ENCODE assay signal across 20 cellular contexts in the genomic region with DNA sequence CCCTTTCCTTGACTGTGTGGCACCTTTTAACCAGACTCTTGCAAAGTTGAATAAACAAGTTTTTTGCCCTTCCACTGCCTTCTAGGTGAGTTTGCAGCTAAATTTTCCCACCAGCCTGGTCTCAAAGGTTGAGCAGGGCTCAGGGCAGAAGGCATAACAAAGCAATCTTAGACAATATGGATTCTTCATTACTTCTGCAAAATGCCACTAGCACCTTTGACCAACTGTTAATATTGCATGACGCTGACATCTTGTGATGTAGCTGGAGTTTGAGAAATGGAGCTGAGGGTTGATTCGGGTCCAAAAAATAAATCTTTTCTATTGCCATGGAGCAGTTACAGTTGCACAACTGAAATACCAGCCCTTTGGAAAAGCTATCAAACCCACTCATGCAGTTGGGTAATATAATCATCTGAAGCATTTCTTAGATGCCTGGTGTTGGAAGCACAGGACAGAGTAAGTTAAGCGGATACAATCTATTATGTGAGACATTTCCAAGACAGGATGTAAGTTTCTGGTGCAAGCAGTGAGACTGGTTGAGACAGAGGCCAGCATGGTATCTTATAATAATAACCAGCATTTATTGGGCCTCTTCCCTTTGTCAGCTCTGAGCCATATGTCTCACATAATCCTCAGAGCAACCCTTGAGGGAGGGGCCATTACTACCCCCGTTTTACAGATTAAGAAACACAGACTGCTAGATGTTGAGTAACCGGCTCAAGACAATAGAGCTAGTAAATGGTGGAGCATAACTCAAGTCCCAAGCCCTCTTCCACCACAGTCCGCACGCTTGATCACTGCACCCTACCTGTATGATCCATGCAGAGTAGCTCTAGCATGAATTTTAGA.
DNase-seq lines count a peak whose midpoint lies in the region; ATAC-seq, FAIRE-seq and TF ChIP-seq lines count a peak whose summit lies in the region.
"Had no signal": no experiment of that assay in that cellular context is flagged by ENCODE, and none has a peak within 500 bp of the region (broad histone marks: within the 10 kb centered on the region; RNA-seq: fewer than 3 reads in every experiment).

No MANE protein-coding gene starts in this region.

- FAIRE-seq in D721Med (lab: Jason Lieb, UNC), result peak; percentile 64
- FAIRE-seq: endothelial cell of umbilical vein, keratinocyte, small intestine had no signal

- peaks cover 2% of the 10 kb centered on the region for H3K27me3 ChIP-seq in fibroblast of lung (ENCODE audit: control insufficient read depth, insufficient read depth, low read length)
- no peaks in the 10 kb centered on the region for H3K27me3 ChIP-seq in gastroesophageal sphincter
- H3K27me3 ChIP-seq: Peyer's patch had no signal

- peaks cover 23% of the 10 kb centered on the region for H3K27me3 Mint-ChIP-seq in progenitor cell of endocrine pancreas

- TF ChIP-seq CTCF in D721Med (IDR thresholded peaks at IDR 0.05; ENCODE audit: insufficient read depth, missing control alignments), result no peak
- TF ChIP-seq CTCF in fibroblast of lung (conservative IDR thresholded peaks at IDR 0.05 in 1 of 2, IDR thresholded peaks at IDR 0.05 in 1 of 2; ENCODE audit: low read depth in 1 of 2, low read length in 2 of 2), result no peak
- TF ChIP-seq CTCF in gastroesophageal sphincter (IDR thresholded peaks at IDR 0.05), result no peak
- no peak for TF ChIP-seq CTCF in progenitor cell of endocrine pancreas (IDR thresholded peaks at IDR 0.05; ENCODE audit: unreplicated experiment)

- H3K9me3 Mint-ChIP-seq in progenitor cell of endocrine pancreas (ENCODE audit: low read depth), result no peaks in the 10 kb centered on the region
- H3K9me3 Mint-ChIP-seq: stimulated activated naive B cell treated with anti-CD40 and anti-IgM and Interleukin-4, amounts not matched to agents 10 μg/mL and 1 μg/mL and 100 μg/mL, for 72 hours had no signal

- no peak overlapping the region for H3K9ac ChIP-seq in fibroblast of lung (ENCODE audit: insufficient read depth, low read length)

- peak; percentile 41 for DNase-seq in D721Med (ENCODE audit: insufficient read length, low spot score)
- peak; percentile 89 for DNase-seq in NCI-H82 treated with DMSO at 0.1 percent for 48 hours (lab: John Stamatoyannopoulos, UW; ENCODE audit: unreplicated experiment)
- peak; percentile 38 to 47 for DNase-seq in fibroblast of lung (ENCODE audit: low read depth in 2 of 2)
- peak; percentile 94 for DNase-seq in renal cortical epithelial cell (ENCODE audit: low read depth)
- no peak for DNase-seq in islet precursor cell
- DNase-seq in UCSD-AML1 (lab: John Stamatoyannopoulos, UW; ENCODE audit: unreplicated experiment), result no peak
- DNase-seq in progenitor cell of endocrine pancreas (ENCODE audit: low spot score, unreplicated experiment), result no peak
- DNase-seq: activated CD8-positive, alpha-beta memory T cell treated with anti-CD3 and anti-CD28 coated beads for 24 hours; anterior cingulate cortex; heart right ventricle; NCI-H2029; NCI-H510A; occipital lobe; Peyer's patch; small intestine; stimulated activated naive B cell treated with anti-CD40 and anti-IgM and Interleukin-4, amounts not matched to agents 10 μg/mL and 1 μg/mL and 100 μg/mL, for 72 hours; SW 1271 had no signal

- H3K4me1 ChIP-seq in fibroblast of lung (ENCODE audit: control insufficient read depth, extremely low read depth, insufficient read depth, low read length) (no peaks in the 10 kb centered on the region), gastroesophageal sphincter (no peaks in the 10 kb centered on the region)
- H3K4me1 ChIP-seq: Peyer's patch had no signal

- H3K36me3 ChIP-seq in fibroblast of lung (ENCODE audit: control insufficient read depth, insufficient read depth, low read length), result no peaks in the 10 kb centered on the region
- no peaks in the 10 kb centered on the region for H3K36me3 ChIP-seq in gastroesophageal sphincter
- H3K36me3 ChIP-seq: heart right ventricle, Peyer's patch had no signal

- H3K4me2 ChIP-seq in fibroblast of lung (ENCODE audit: extremely low read depth, insufficient read depth, low read length), result no peak overlapping the region

- no peak overlapping the region for H2AFZ ChIP-seq in fibroblast of lung (ENCODE audit: low read length)

- no peak for ATAC-seq in gastroesophageal sphincter
- ATAC-seq: heart right ventricle; stimulated activated naive B cell treated with anti-CD40 and anti-IgM and Interleukin-4, amounts not matched to agents 10 μg/mL and 1 μg/mL and 100 μg/mL, for 72 hours had no signal

- no peak overlapping the region for H3K27ac Mint-ChIP-seq in progenitor cell of endocrine pancreas
- H3K27ac Mint-ChIP-seq: stimulated activated naive B cell treated with anti-CD40 and anti-IgM and Interleukin-4, amounts not matched to agents 10 μg/mL and 1 μg/mL and 100 μg/mL, for 72 hours had no signal

- H3K36me3 Mint-ChIP-seq in progenitor cell of endocrine pancreas (ENCODE audit: insufficient read depth), result no peaks in the 10 kb centered on the region
- H3K36me3 Mint-ChIP-seq: stimulated activated naive B cell treated with anti-CD40 and anti-IgM and Interleukin-4, amounts not matched to agents 10 μg/mL and 1 μg/mL and 100 μg/mL, for 72 hours had no signal

- H3K4me1 Mint-ChIP-seq in progenitor cell of endocrine pancreas (ENCODE audit: low read depth), result no peaks in the 10 kb centered on the region
- H3K4me1 Mint-ChIP-seq: stimulated activated naive B cell treated with anti-CD40 and anti-IgM and Interleukin-4, amounts not matched to agents 10 μg/mL and 1 μg/mL and 100 μg/mL, for 72 hours had no signal

- H4K20me1 ChIP-seq in fibroblast of lung (ENCODE audit: control insufficient read depth, extremely low read depth, insufficient read depth, low read length), result no peaks in the 10 kb centered on the region

- H3K9me3 ChIP-seq in fibroblast of lung (ENCODE audit: control insufficient read depth, insufficient read depth, low read depth, low read length) (no peaks in the 10 kb centered on the region), gastroesophageal sphincter (no peaks in the 10 kb centered on the region)
- H3K9me3 ChIP-seq: heart right ventricle, Peyer's patch had no signal

- 69 to 83% methylated on average over 3 to 6 of the region's 7 CpGs for WGBS in gastroesophageal sphincter (ENCODE audit: low coverage in 1 of 2), 2 donors

- no peak for TF ChIP-seq POLR2A in gastroesophageal sphincter (IDR thresholded peaks at IDR 0.05)

- no peaks in the 10 kb centered on the region for H3K79me2 ChIP-seq in fibroblast of lung (ENCODE audit: control insufficient read depth, insufficient read depth, low read length)

- no peak overlapping the region for H3K4me3 Mint-ChIP-seq in progenitor cell of endocrine pancreas (ENCODE audit: low read depth)
- H3K4me3 Mint-ChIP-seq: stimulated activated naive B cell treated with anti-CD40 and anti-IgM and Interleukin-4, amounts not matched to agents 10 μg/mL and 1 μg/mL and 100 μg/mL, for 72 hours had no signal

- H3K4me3 ChIP-seq in fibroblast of lung (replicated peaks in 1 of 4; ENCODE audit: control extremely low read depth in 1 of 4, insufficient read depth in 1 of 4, low read depth in 3 of 4, low read length in 4 of 4), result no peak overlapping the region
- H3K4me3 ChIP-seq in gastroesophageal sphincter, result no peak overlapping the region
- H3K4me3 ChIP-seq: heart right ventricle, Peyer's patch had no signal

- no peak for TF ChIP-seq EP300 in gastroesophageal sphincter (IDR thresholded peaks at IDR 0.05)

- H3K27ac ChIP-seq in fibroblast of lung (ENCODE audit: insufficient read depth, low read length) (no peak overlapping the region), gastroesophageal sphincter (no peak overlapping the region)
- H3K27ac ChIP-seq: heart right ventricle, Peyer's patch had no signal

Comparison
In these comparisons a context has a peak if more than half of its experiments do, and no peak if none do; other contexts are left out.
1. DNase-seq: peak in D721Med (single experiment), NCI-H82 treated with DMSO at 0.1 percent for 48 hours (single experiment), fibroblast of lung (2 of 2) and renal cortical epithelial cell (single experiment); none in islet precursor cell (single experiment), UCSD-AML1 (single experiment) and progenitor cell of endocrine pancreas (single experiment).